ENCODE assay signal across 12 cellular contexts in the genomic region with DNA sequence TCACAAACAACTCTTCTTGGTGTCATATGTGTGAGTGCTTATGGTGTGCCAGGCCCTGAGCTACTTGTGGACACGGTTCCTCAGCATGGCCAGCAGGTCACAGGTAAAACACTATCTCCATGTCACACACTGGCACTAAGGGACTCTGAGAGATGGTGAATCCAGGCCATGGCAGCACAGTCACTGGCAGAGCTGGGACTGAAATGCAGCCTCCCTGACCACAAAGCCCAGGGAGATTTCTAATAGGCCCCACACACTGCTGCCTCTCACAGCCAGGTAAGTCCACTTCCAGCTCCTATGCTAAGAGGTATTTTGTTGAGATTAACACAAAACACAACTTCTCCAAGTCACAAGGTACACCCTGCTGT.
DNase-seq lines count a peak whose midpoint lies in the region; ATAC-seq, FAIRE-seq and TF ChIP-seq lines count a peak whose summit lies in the region.
"Had no signal": no experiment of that assay in that cellular context is flagged by ENCODE, and none has a peak within 500 bp of the region (broad histone marks: within the 10 kb centered on the region; RNA-seq: fewer than 3 reads in every experiment).

No MANE protein-coding gene starts in this region.

- peaks cover 19% of the 10 kb centered on the region for H3K4me1 ChIP-seq in HepG2 (ENCODE audit: insufficient read depth, low read length)
- H3K4me1 ChIP-seq in right lobe of liver, result peaks cover 0 to 11% (median 3%) of the 10 kb centered on the region in 4 donors
- peaks cover 21% of the 10 kb centered on the region for H3K4me1 ChIP-seq in mesenchymal stem cell (ENCODE audit: control insufficient read depth, insufficient read depth, low read depth, low read length)
- H3K4me1 ChIP-seq in thyroid gland, result peaks cover 9 to 26% of the 10 kb centered on the region in 2 donors

- H2AK5ac ChIP-seq in mesenchymal stem cell (ENCODE audit: low read length, severe bottlenecking), result peak overlapping the region; percentile 94

- peaks cover 28% of the 10 kb centered on the region for H3K36me3 Mint-ChIP-seq in activated CD4-positive, alpha-beta memory T cell treated with anti-CD3 and anti-CD28 coated beads, Interleukin-2, amount 10 ng/mL, durations not matched to agents 7 days and 5 days (ENCODE audit: low read depth)

- in situ Hi-C loops in HepG2 (cut with HindIII; ENCODE audit: extremely low pct_ligation_motif_present, low pct_unique_long_range_greater_than_20kb), result no loop called here

- H3K14ac ChIP-seq in mesenchymal stem cell (ENCODE audit: low read length in 2 of 2), result no peak overlapping the region

- no peak overlapping the region for H2AFZ ChIP-seq in HepG2 (ENCODE audit: low read length)
- no peak overlapping the region for H2AFZ ChIP-seq in mesenchymal stem cell (ENCODE audit: low read depth, low read length)

- no peak for TF ChIP-seq EP300 in HepG2 (IDR thresholded peaks at IDR 0.05; ENCODE audit: low read depth in 2 of 2, low read length in 2 of 2)
- TF ChIP-seq EP300 in HepG2 (CRISPR knock-in tag; IDR thresholded peaks at IDR 0.05; ENCODE audit: borderline replicate concordance), result no peak

- H2BK120ac ChIP-seq in mesenchymal stem cell (ENCODE audit: low read depth, low read length), result no peak overlapping the region

- H3K4me3 ChIP-seq in HepG2 (replicated peaks in 1 of 3; ENCODE audit: insufficient read depth in 1 of 3, low read depth in 2 of 3, low read length in 3 of 3), result no peak overlapping the region
- no peak overlapping the region for H3K4me3 ChIP-seq in right lobe of liver
- no peak overlapping the region for H3K4me3 ChIP-seq in mesenchymal stem cell (ENCODE audit: insufficient read depth in 1 of 2, low read depth in 1 of 2, low read length in 2 of 2)
- no peak overlapping the region for H3K4me3 ChIP-seq in thyroid gland (replicated peaks in 1 of 3)

- CTCF ChIA-PET in HepG2 (lab: Yijun Ruan, JAX; ENCODE audit: low intra/inter-chr PET ratio, low total read pairs), result interaction anchor here (1.1 kb wide), 1 partner anchor 55 kb away, joined by 3 read pairs; no protein-coding TSS in a partner anchor
- CTCF ChIA-PET in activated CD4-positive, alpha-beta memory T cell treated with anti-CD3 and anti-CD28 coated beads, Interleukin-2, amount 10 ng/mL, durations not matched to agents 7 days and 5 days (lab: Charles Lee), result interaction anchor here (0.7 to 1.8 kb wide), 11 partner anchors 15 to 234 kb away, joined by 3 to 8 read pairs (median 4); no protein-coding TSS in a partner anchor

- DNase-seq in HepG2 (ENCODE audit: low spot score) (no peak), right lobe of liver (no peak), mesenchymal stem cell (no peak), NCI-H2171 (lab: John Stamatoyannopoulos, UW) (no peak), GM19238 (ENCODE audit: insufficient read length, low spot score) (no peak), thyroid gland (no peak)
- no peak for DNase-seq in activated CD4-positive, alpha-beta memory T cell treated with anti-CD3 and anti-CD28 coated beads, Interleukin-2, amount 10 ng/mL, durations not matched to agents 7 days and 5 days
- DNase-seq: DMS 273 treated with DMSO at 0.1 percent for 48 hours, NCI-H1930, NCI-H748 treated with DMSO at 0.1 percent for 48 hours had no signal

- intact Hi-C loops in HepG2 (cut with micrococcal nuclease; ENCODE audit: unreplicated experiment) (loop anchor here (1.0 kb wide), 1 partner anchor 234 kb away; no protein-coding TSS in a partner anchor), right lobe of liver (cut with DNase I) (no loop called here), thyroid gland (cut with DNase I) (no loop called here)

- H4K20me1 ChIP-seq in HepG2 (ENCODE audit: insufficient read depth, low read length), result no peaks in the 10 kb centered on the region; the same call in 1 of the 2 replicates

- peak overlapping the region; percentile 64 for H2BK15ac ChIP-seq in mesenchymal stem cell (ENCODE audit: low read depth, poor library complexity, severe bottlenecking)

- no peaks in the 10 kb centered on the region for H3K9me3 ChIP-seq in HepG2 (ENCODE audit: low read length)
- H3K9me3 ChIP-seq in right lobe of liver, result no peaks in the 10 kb centered on the region
- no peaks in the 10 kb centered on the region for H3K9me3 ChIP-seq in mesenchymal stem cell (ENCODE audit: control insufficient read depth, low read length)
- no peaks in the 10 kb centered on the region for H3K9me3 ChIP-seq in thyroid gland

- peak overlapping the region; percentile 12 for H3K4me3 Mint-ChIP-seq in activated CD4-positive, alpha-beta memory T cell treated with anti-CD3 and anti-CD28 coated beads, Interleukin-2, amount 10 ng/mL, durations not matched to agents 7 days and 5 days
- H3K4me3 Mint-ChIP-seq: activated naive CD8-positive, alpha-beta T cell had no signal

- peak overlapping the region; percentile 9 to 32 for H3K4ac ChIP-seq in mesenchymal stem cell (ENCODE audit: low read depth in 1 of 2, low read length in 2 of 2)

- H3K27me3 ChIP-seq in HepG2 (ENCODE audit: control insufficient read depth in 1 of 2, insufficient read depth in 2 of 2, low read length in 2 of 2), result no peaks in the 10 kb centered on the region
- no peaks in the 10 kb centered on the region for H3K27me3 ChIP-seq in right lobe of liver
- no peaks in the 10 kb centered on the region for H3K27me3 ChIP-seq in mesenchymal stem cell (ENCODE audit: control insufficient read depth in 1 of 2, insufficient read depth in 1 of 2, low read length in 2 of 2)
- no peaks in the 10 kb centered on the region for H3K27me3 ChIP-seq in thyroid gland

- no peak overlapping the region for H3K27ac ChIP-seq in HepG2 (ENCODE audit: extremely low read length, insufficient read depth, low read length)
- H3K27ac ChIP-seq in right lobe of liver, result no peak overlapping the region
- H3K27ac ChIP-seq in mesenchymal stem cell (ENCODE audit: low read length, poor library complexity, severe bottlenecking), result peak overlapping the region; percentile 78
- H3K27ac ChIP-seq in thyroid gland, result no peak overlapping the region

- no peak overlapping the region for H3K23ac ChIP-seq in mesenchymal stem cell (ENCODE audit: low read length in 2 of 2)

- no peak for FAIRE-seq in HepG2 (lab: Jason Lieb, UNC)

- peaks cover 35% of the 10 kb centered on the region for H3K79me1 ChIP-seq in mesenchymal stem cell (replicated peaks; ENCODE audit: low read length, poor library complexity, severe bottlenecking)

- H3K27me3 Mint-ChIP-seq in activated CD4-positive, alpha-beta memory T cell treated with anti-CD3 and anti-CD28 coated beads, Interleukin-2, amount 10 ng/mL, durations not matched to agents 7 days and 5 days, result no peaks in the 10 kb centered on the region
- H3K27me3 Mint-ChIP-seq: activated naive CD8-positive, alpha-beta T cell had no signal

- H3K9ac ChIP-seq in HepG2 (ENCODE audit: insufficient read depth, low read depth, low read length), result no peak overlapping the region
- peak overlapping the region; percentile 75 for H3K9ac ChIP-seq in mesenchymal stem cell (ENCODE audit: low read length)

- ATAC-seq in HepG2 (peak; percentile 16), right lobe of liver (no peak), GM21390 (IDR thresholded peaks at IDR 0.05; ENCODE audit: unreplicated experiment) (no peak)

- peak overlapping the region; percentile 59 for H2BK5ac ChIP-seq in mesenchymal stem cell (ENCODE audit: low read depth, low read length, poor library complexity, severe bottlenecking)

- H3K18ac ChIP-seq in mesenchymal stem cell (ENCODE audit: low read depth in 1 of 2, low read length in 2 of 2), result peak overlapping the region; percentile 7 to 29

- WGBS in HepG2 (ENCODE audit: low lambda C conversion rate), result 95% methylated on average over 1 of the region's 1 CpG
- 100% methylated on average over 1 of the region's 1 CpG for WGBS in right lobe of liver (ENCODE audit: insufficient coverage, low coverage, low lambda C conversion rate, missing lambda C conversion rate)
- WGBS in mesenchymal stem cell, result 91% methylated on average over 1 of the region's 1 CpG
- WGBS in thyroid gland, 2 donors, result 100% methylated on average over 1 of the region's 1 CpG

- H3K9me3 Mint-ChIP-seq in activated CD4-positive, alpha-beta memory T cell treated with anti-CD3 and anti-CD28 coated beads, Interleukin-2, amount 10 ng/mL, durations not matched to agents 7 days and 5 days, result no peaks in the 10 kb centered on the region

- H2BK12ac ChIP-seq in mesenchymal stem cell (ENCODE audit: low read length in 2 of 2), result peak overlapping the region; percentile 6 to 38

- TF ChIP-seq CTCF in HepG2 (CRISPR knock-in tag; IDR thresholded peaks at IDR 0.05), result no peak
- TF ChIP-seq CTCF in right lobe of liver (IDR thresholded peaks at IDR 0.05), result no peak
- no peak for TF ChIP-seq CTCF in thyroid gland (IDR thresholded peaks at IDR 0.05)

- BruUV-seq in HepG2 (replicated peaks; lab: Mats Ljungman, UMichigan), result no TSS peak

- peaks cover 2% of the 10 kb centered on the region for H3K79me2 ChIP-seq in HepG2 (ENCODE audit: insufficient read depth, low read length)

- H3K27ac Mint-ChIP-seq in activated CD4-positive, alpha-beta memory T cell treated with anti-CD3 and anti-CD28 coated beads, Interleukin-2, amount 10 ng/mL, durations not matched to agents 7 days and 5 days, result peak overlapping the region; percentile 90

- H4K8ac ChIP-seq in mesenchymal stem cell (ENCODE audit: low read length), result no peak overlapping the region

- H3K4me1 Mint-ChIP-seq in activated CD4-positive, alpha-beta memory T cell treated with anti-CD3 and anti-CD28 coated beads, Interleukin-2, amount 10 ng/mL, durations not matched to agents 7 days and 5 days, result peaks cover 38% of the 10 kb centered on the region

- no peak overlapping the region for H3K4me2 ChIP-seq in HepG2 (ENCODE audit: low read depth, low read length)
- H3K4me2 ChIP-seq in mesenchymal stem cell (ENCODE audit: low read length, poor library complexity, severe bottlenecking), result no peak overlapping the region

- POLR2A ChIA-PET in HepG2 (lab: Yijun Ruan, JAX), result interaction anchor here (1.3 to 1.5 kb wide), 3 partner anchors 53 to 115 kb away, joined by 3 to 6 read pairs (median 4); a partner anchor contains a TSS
- POLR2A ChIA-PET in activated CD4-positive, alpha-beta memory T cell treated with anti-CD3 and anti-CD28 coated beads, Interleukin-2, amount 10 ng/mL, durations not matched to agents 7 days and 5 days (lab: Charles Lee), result interaction anchor here (0.7 to 2.9 kb wide), 13 partner anchors 15 to 117 kb away, joined by 3 to 39 read pairs (median 6); a partner anchor contains a TSS

- H3K36me3 ChIP-seq in HepG2 (replicated peaks in 1 of 2; ENCODE audit: control insufficient read depth in 1 of 2, insufficient read depth in 2 of 2, low read length in 2 of 2), result peaks cover 26 to 71% of the 10 kb centered on the region in 2 experiments
- peaks cover 0 to 14% (median 1%) of the 10 kb centered on the region in 4 donors for H3K36me3 ChIP-seq in right lobe of liver
- H3K36me3 ChIP-seq in mesenchymal stem cell (ENCODE audit: control insufficient read depth in 1 of 2, insufficient read depth in 2 of 2, low read depth in 1 of 2, low read length in 2 of 2), result peaks cover 21 to 28% of the 10 kb centered on the region in 2 experiments
- H3K36me3 ChIP-seq in thyroid gland, result peaks cover 13 to 20% of the 10 kb centered on the region in 2 donors

- no peak for TF ChIP-seq RAD21 in HepG2 (CRISPR knock-in tag; IDR thresholded peaks at IDR 0.05)

- H4K91ac ChIP-seq in mesenchymal stem cell (ENCODE audit: low read length), result peak overlapping the region; percentile 71

- TF ChIP-seq POLR2A in HepG2 (IDR thresholded peaks at IDR 0.05; ENCODE audit: insufficient read depth in 1 of 2, low read depth in 2 of 2, low read length in 2 of 2) (no peak), right lobe of liver (IDR thresholded peaks at IDR 0.05) (no peak), thyroid gland (IDR thresholded peaks at IDR 0.05) (no peak)
